Comparison of ENCODE assay signal across 23 cellular contexts in genomic region chr4:101178731-101179130, GRCh38.
DNase-seq lines count a peak whose midpoint lies in the region; ATAC-seq, FAIRE-seq and TF ChIP-seq lines count a peak whose summit lies in the region.
"Had no signal": no experiment of that assay in that cellular context is flagged by ENCODE, and none has a peak within 500 bp of the region (broad histone marks: within the 10 kb centered on the region; RNA-seq: fewer than 3 reads in every experiment).

No MANE protein-coding gene starts in this region.

- H3K9me3 Mint-ChIP-seq in astrocyte (ENCODE audit: unreplicated experiment), result peaks cover 8% of the 10 kb centered on the region

- no peak for ATAC-seq in stimulated activated naive CD8-positive, alpha-beta T cell treated with anti-CD3 and anti-CD28 coated beads, Interleukin-15, Interleukin-2, amounts not matched to agents 100 U/mL and 50 U/mL, for 24 hours
- ATAC-seq: activated CD8-positive, alpha-beta T cell treated with anti-CD3 and anti-CD28 coated beads, Interleukin-2, amount 10 ng/mL, durations not matched to agents 7 days and 5 days; left ventricle myocardium superior had no signal

- no peak overlapping the region for H3K4me2 ChIP-seq in astrocyte (ENCODE audit: low read length)

- no peak overlapping the region for H3K9ac ChIP-seq in astrocyte (ENCODE audit: low read length)

- no peak for TF ChIP-seq POLR2A in breast epithelium (IDR thresholded peaks at IDR 0.05)

- H2AFZ ChIP-seq in astrocyte (ENCODE audit: low read depth, low read length), result no peak overlapping the region

- peaks cover 27% of the 10 kb centered on the region for H3K4me1 Mint-ChIP-seq in astrocyte (ENCODE audit: low read depth, unreplicated experiment)

- no peaks in the 10 kb centered on the region for H3K9me3 ChIP-seq in astrocyte (ENCODE audit: insufficient read depth, low read depth, low read length)
- H3K9me3 ChIP-seq in breast epithelium, result no peaks in the 10 kb centered on the region
- H3K9me3 ChIP-seq: Caco-2 had no signal

- peak overlapping the region; percentile 69 for H3K27ac Mint-ChIP-seq in astrocyte (ENCODE audit: unreplicated experiment)
- H3K27ac Mint-ChIP-seq: activated CD8-positive, alpha-beta T cell treated with anti-CD3 and anti-CD28 coated beads, Interleukin-2, amount 10 ng/mL, durations not matched to agents 7 days and 5 days; activated naive CD8-positive, alpha-beta T cell; stimulated activated naive CD8-positive, alpha-beta T cell treated with anti-CD3 and anti-CD28 coated beads, Interleukin-15, Interleukin-2, amounts not matched to agents 100 ng/mL and 50 ng/mL, for 24 hours had no signal

- FAIRE-seq in astrocyte (lab: Jason Lieb, UNC), result no peak
- FAIRE-seq: islet of Langerhans, TTC549 had no signal

- H3K4me1 ChIP-seq in astrocyte (ENCODE audit: insufficient read depth, low read length) (no peaks in the 10 kb centered on the region), breast epithelium (no peaks in the 10 kb centered on the region)
- H3K4me1 ChIP-seq: Caco-2 had no signal

- intact Hi-C loops in breast epithelium (cut with DNase I; ENCODE audit: low total_unique reads), result no loop called here

- H3K27me3 ChIP-seq in astrocyte (ENCODE audit: insufficient read depth, low read length) (no peaks in the 10 kb centered on the region), breast epithelium (no peaks in the 10 kb centered on the region)
- H3K27me3 ChIP-seq: dorsolateral prefrontal cortex had no signal

- peaks cover 19% of the 10 kb centered on the region for H3K79me2 ChIP-seq in astrocyte (ENCODE audit: insufficient read depth, low read length)

- H3K36me3 ChIP-seq in astrocyte (ENCODE audit: insufficient read depth, low read length) (no peaks in the 10 kb centered on the region), breast epithelium (no peaks in the 10 kb centered on the region)

- peaks cover 13% of the 10 kb centered on the region for H3K36me3 Mint-ChIP-seq in astrocyte (ENCODE audit: low read depth, unreplicated experiment)

- DNase-seq in AG20443 (ENCODE audit: low spot score) (peak; percentile 29), HS-5 (ENCODE audit: low read depth) (peak; percentile 23), astrocyte (ENCODE audit: low read depth) (peak; percentile 78), glomerular visceral epithelial cell (ENCODE audit: extremely low spot score) (peak; percentile 58), SK-N-DZ (ENCODE audit: low spot score) (no peak), NCI-H1436 treated with DMSO at 0.1 percent for 48 hours (lab: John Stamatoyannopoulos, UW) (no peak), breast epithelium (ENCODE audit: low spot score in 2 of 2) (no peak)
- DNase-seq in stimulated activated naive CD8-positive, alpha-beta T cell treated with anti-CD3 and anti-CD28 coated beads, Interleukin-15, Interleukin-2, amounts not matched to agents 100 U/mL and 50 U/mL, for 24 hours, result no peak
- DNase-seq: ACHN; activated CD8-positive, alpha-beta T cell treated with anti-CD3 and anti-CD28 coated beads, Interleukin-2, amount 10 ng/mL, durations not matched to agents 7 days and 5 days; aorta; C1 segment of cervical spinal cord; Caco-2; DMS79 treated with DMSO at 0.1 percent for 48 hours; dorsolateral prefrontal cortex; left ventricle myocardium superior; NCI-H1105; NCI-H2029; nucleus accumbens had no signal

- H4K20me1 ChIP-seq in astrocyte (ENCODE audit: insufficient read depth, low read length), result peaks cover 11% of the 10 kb centered on the region

- no peak for TF ChIP-seq CTCF in astrocyte (IDR thresholded peaks at IDR 0.05; ENCODE audit: insufficient read depth, low read depth, low read length)
- TF ChIP-seq CTCF in breast epithelium (IDR thresholded peaks at IDR 0.05), result no peak

- H3K27me3 Mint-ChIP-seq in astrocyte (ENCODE audit: low read depth, unreplicated experiment), result no peaks in the 10 kb centered on the region
- H3K27me3 Mint-ChIP-seq: activated naive CD8-positive, alpha-beta T cell; stimulated activated naive CD8-positive, alpha-beta T cell treated with anti-CD3 and anti-CD28 coated beads, Interleukin-15, Interleukin-2, amounts not matched to agents 100 ng/mL and 50 ng/mL, for 24 hours had no signal

- H3K4me3 ChIP-seq in astrocyte (ENCODE audit: insufficient read depth, low read depth, low read length) (no peak overlapping the region), breast epithelium (no peak overlapping the region)
- H3K4me3 ChIP-seq: dorsolateral prefrontal cortex had no signal

- H3K4me3 Mint-ChIP-seq in astrocyte (ENCODE audit: unreplicated experiment), result peak overlapping the region; percentile 21
- H3K4me3 Mint-ChIP-seq: activated CD8-positive, alpha-beta T cell treated with anti-CD3 and anti-CD28 coated beads, Interleukin-2, amount 10 ng/mL, durations not matched to agents 7 days and 5 days; activated naive CD8-positive, alpha-beta T cell; stimulated activated naive CD8-positive, alpha-beta T cell treated with anti-CD3 and anti-CD28 coated beads, Interleukin-15, Interleukin-2, amounts not matched to agents 100 ng/mL and 50 ng/mL, for 24 hours had no signal

- H3K27ac ChIP-seq in astrocyte (ENCODE audit: low read depth, low read length) (no peak overlapping the region), breast epithelium (no peak overlapping the region)
- H3K27ac ChIP-seq: dorsolateral prefrontal cortex had no signal

Comparison
In these comparisons a context has a peak if more than half of its experiments do, and no peak if none do; other contexts are left out.
1. DNase-seq: peak in AG20443 (single experiment), HS-5 (single experiment), astrocyte (single experiment) and glomerular visceral epithelial cell (single experiment); none in SK-N-DZ (single experiment), stimulated activated naive CD8-positive, alpha-beta T cell treated with anti-CD3 and anti-CD28 coated beads, Interleukin-15, Interleukin-2, amounts not matched to agents 100 U/mL and 50 U/mL, for 24 hours (single experiment), NCI-H1436 treated with DMSO at 0.1 percent for 48 hours (single experiment) and breast epithelium (0 of 2).